1 cellular context compared by ENCODE assay signal in genomic region chr15:64678126-64678819, GRCh38.
TF ChIP-seq lines count a peak whose summit lies in the region.

No MANE protein-coding gene starts in this region.

TF ChIP-seq in GM23338, 12 proteins besides CTCF, POLR2A, EP300 and RAD21 (continued from another document):
- TF ChIP-seq, protein P1, sequence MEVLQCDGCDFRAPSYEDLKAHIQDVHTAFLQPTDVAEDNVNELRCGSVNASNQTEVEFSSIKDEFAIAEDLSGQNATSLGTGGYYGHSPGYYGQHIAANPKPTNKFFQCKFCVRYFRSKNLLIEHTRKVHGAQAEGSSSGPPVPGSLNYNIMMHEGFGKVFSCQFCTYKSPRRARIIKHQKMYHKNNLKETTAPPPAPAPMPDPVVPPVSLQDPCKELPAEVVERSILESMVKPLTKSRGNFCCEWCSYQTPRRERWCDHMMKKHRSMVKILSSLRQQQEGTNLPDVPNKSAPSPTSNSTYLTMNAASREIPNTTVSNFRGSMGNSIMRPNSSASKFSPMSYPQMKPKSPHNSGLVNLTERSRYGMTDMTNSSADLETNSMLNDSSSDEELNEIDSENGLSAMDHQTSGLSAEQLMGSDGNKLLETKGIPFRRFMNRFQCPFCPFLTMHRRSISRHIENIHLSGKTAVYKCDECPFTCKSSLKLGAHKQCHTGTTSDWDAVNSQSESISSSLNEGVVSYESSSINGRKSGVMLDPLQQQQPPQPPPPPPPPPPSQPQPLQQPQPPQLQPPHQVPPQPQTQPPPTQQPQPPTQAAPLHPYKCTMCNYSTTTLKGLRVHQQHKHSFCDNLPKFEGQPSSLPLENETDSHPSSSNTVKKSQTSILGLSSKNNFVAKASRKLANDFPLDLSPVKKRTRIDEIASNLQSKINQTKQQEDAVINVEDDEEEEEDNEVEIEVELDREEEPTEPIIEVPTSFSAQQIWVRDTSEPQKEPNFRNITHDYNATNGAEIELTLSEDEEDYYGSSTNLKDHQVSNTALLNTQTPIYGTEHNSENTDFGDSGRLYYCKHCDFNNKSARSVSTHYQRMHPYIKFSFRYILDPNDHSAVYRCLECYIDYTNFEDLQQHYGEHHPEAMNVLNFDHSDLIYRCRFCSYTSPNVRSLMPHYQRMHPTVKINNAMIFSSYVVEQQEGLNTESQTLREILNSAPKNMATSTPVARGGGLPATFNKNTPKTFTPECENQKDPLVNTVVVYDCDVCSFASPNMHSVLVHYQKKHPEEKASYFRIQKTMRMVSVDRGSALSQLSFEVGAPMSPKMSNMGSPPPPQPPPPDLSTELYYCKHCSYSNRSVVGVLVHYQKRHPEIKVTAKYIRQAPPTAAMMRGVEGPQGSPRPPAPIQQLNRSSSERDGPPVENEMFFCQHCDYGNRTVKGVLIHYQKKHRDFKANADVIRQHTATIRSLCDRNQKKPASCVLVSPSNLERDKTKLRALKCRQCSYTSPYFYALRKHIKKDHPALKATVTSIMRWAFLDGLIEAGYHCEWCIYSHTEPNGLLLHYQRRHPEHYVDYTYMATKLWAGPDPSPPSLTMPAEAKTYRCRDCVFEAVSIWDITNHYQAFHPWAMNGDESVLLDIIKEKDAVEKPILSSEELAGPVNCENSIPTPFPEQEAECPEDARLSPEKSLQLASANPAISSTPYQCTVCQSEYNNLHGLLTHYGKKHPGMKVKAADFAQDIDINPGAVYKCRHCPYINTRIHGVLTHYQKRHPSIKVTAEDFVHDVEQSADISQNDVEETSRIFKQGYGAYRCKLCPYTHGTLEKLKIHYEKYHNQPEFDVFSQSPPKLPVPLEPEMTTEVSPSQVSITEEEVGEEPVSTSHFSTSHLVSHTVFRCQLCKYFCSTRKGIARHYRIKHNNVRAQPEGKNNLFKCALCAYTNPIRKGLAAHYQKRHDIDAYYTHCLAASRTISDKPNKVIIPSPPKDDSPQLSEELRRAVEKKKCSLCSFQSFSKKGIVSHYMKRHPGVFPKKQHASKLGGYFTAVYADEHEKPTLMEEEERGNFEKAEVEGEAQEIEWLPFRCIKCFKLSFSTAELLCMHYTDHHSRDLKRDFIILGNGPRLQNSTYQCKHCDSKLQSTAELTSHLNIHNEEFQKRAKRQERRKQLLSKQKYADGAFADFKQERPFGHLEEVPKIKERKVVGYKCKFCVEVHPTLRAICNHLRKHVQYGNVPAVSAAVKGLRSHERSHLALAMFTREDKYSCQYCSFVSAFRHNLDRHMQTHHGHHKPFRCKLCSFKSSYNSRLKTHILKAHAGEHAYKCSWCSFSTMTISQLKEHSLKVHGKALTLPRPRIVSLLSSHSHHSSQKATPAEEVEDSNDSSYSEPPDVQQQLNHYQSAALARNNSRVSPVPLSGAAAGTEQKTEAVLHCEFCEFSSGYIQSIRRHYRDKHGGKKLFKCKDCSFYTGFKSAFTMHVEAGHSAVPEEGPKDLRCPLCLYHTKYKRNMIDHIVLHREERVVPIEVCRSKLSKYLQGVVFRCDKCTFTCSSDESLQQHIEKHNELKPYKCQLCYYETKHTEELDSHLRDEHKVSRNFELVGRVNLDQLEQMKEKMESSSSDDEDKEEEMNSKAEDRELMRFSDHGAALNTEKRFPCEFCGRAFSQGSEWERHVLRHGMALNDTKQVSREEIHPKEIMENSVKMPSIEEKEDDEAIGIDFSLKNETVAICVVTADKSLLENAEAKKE (CRISPR knock-in tag; IDR thresholded peaks at IDR 0.05): no peak
- TF ChIP-seq NANOG (IDR thresholded peaks at IDR 0.05; ENCODE audit: borderline replicate concordance) (no peak), EZH2 (IDR thresholded peaks at IDR 0.05; ENCODE audit: low read depth, unreplicated experiment) (no peak), CREB1 (CRISPR knock-in tag; IDR thresholded peaks at IDR 0.05; ENCODE audit: low read depth) (no peak), STAT1 (IDR thresholded peaks at IDR 0.05; ENCODE audit: unreplicated experiment) (no peak), POLR2AphosphoS5 (IDR thresholded peaks at IDR 0.05; ENCODE audit: low read depth) (no peak), JUNB (IDR thresholded peaks at IDR 0.05; ENCODE audit: unreplicated experiment) (no peak), ZNF114 (CRISPR knock-in tag; IDR thresholded peaks at IDR 0.05) (no peak)
- TF ChIP-seq, protein P2, sequence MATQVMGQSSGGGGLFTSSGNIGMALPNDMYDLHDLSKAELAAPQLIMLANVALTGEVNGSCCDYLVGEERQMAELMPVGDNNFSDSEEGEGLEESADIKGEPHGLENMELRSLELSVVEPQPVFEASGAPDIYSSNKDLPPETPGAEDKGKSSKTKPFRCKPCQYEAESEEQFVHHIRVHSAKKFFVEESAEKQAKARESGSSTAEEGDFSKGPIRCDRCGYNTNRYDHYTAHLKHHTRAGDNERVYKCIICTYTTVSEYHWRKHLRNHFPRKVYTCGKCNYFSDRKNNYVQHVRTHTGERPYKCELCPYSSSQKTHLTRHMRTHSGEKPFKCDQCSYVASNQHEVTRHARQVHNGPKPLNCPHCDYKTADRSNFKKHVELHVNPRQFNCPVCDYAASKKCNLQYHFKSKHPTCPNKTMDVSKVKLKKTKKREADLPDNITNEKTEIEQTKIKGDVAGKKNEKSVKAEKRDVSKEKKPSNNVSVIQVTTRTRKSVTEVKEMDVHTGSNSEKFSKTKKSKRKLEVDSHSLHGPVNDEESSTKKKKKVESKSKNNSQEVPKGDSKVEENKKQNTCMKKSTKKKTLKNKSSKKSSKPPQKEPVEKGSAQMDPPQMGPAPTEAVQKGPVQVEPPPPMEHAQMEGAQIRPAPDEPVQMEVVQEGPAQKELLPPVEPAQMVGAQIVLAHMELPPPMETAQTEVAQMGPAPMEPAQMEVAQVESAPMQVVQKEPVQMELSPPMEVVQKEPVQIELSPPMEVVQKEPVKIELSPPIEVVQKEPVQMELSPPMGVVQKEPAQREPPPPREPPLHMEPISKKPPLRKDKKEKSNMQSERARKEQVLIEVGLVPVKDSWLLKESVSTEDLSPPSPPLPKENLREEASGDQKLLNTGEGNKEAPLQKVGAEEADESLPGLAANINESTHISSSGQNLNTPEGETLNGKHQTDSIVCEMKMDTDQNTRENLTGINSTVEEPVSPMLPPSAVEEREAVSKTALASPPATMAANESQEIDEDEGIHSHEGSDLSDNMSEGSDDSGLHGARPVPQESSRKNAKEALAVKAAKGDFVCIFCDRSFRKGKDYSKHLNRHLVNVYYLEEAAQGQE (IDR thresholded peaks at IDR 0.05; ENCODE audit: unreplicated experiment): no peak
TF ChIP-seq in GM23338: peak in this region for 0.
